Comparison of ENCODE assay signal across 10 cellular contexts in the genomic region with DNA sequence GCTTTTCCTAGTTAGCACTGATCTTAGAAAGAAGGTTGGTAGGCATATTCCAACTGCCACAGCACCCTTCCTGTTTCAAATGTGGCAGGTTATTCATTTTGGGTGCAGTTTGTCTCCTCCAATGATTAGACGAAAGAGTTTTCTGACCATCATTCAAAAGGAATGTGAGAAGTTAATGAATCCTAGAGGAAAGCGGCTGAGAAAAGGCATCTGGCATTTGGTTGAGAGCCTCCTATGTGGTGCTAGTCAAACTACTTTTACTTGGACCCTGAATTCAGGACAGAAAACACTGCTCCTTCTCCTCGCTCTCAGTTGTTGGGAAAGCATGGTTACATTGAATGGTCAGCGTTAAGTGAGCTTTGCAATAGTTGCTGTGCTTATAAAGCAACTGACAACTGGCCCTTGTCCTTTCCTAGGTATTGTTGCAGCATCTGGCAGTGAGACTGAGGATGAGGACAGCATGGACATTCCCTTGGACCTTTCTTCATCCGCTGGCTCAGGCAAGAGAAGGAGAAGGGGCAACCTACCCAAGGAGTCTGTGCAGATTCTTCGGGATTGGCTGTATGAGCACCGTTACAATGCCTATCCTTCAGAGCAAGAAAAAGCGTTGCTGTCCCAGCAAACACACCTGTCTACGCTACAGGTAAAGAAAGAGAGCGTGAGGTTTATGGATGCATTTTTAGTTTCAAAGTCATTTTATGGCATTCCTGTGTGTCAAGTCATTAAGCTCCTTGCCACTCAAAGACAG. TPM values are rescaled to one million over a fixed set of nuclear protein-coding genes. Genes with fewer than 3 reads are reported as not detected.
DNase-seq lines count a peak whose midpoint lies in the region; ATAC-seq and TF ChIP-seq lines count a peak whose summit lies in the region.
"Had no signal": no experiment of that assay in that cellular context is flagged by ENCODE, and none has a peak within 500 bp of the region (broad histone marks: within the 10 kb centered on the region; RNA-seq: fewer than 3 reads in every experiment).

No MANE protein-coding gene starts in this region.

- TF ChIP-seq CTCF in AG04450 (IDR thresholded peaks at IDR 0.05; ENCODE audit: low read depth, low read length) (no peak), endodermal cell (conservative IDR thresholded peaks at IDR 0.05) (no peak)

- peaks cover 59% of the 10 kb centered on the region for H3K4me1 Mint-ChIP-seq in endodermal cell

- CTCF ChIA-PET in AG04450 (lab: Charles Lee), result interaction anchor here (0.5 to 6.8 kb wide), 10 partner anchors 9 to 414 kb away, joined by 3 to 69 read pairs (median 10); no protein-coding TSS in a partner anchor

- H3K27me3 ChIP-seq in AG04450 (ENCODE audit: control insufficient read depth, insufficient read depth, low read length), result no peaks in the 10 kb centered on the region
- no peaks in the 10 kb centered on the region for H3K27me3 ChIP-seq in endodermal cell (ENCODE audit: control insufficient read depth, insufficient read depth, low read length, poor library complexity, severe bottlenecking)
- H3K27me3 ChIP-seq in muscle layer of colon (ENCODE audit: control insufficient read depth in 1 of 2, insufficient read depth in 2 of 2, low read length in 2 of 2), result no peaks in the 10 kb centered on the region
- no peaks in the 10 kb centered on the region for H3K27me3 ChIP-seq in right cardiac atrium (ENCODE audit: control insufficient read depth, insufficient read depth)

- H3K4me1 ChIP-seq in endodermal cell (ENCODE audit: control insufficient read depth, insufficient read depth, low read length) (peaks cover 17% of the 10 kb centered on the region), muscle layer of colon (ENCODE audit: insufficient read depth, low read length) (peaks cover 31% of the 10 kb centered on the region), right cardiac atrium (ENCODE audit: control insufficient read depth, insufficient read depth, low read length) (peaks cover 6% of the 10 kb centered on the region)

- DNase-seq in AG04450 (ENCODE audit: low read depth, low spot score) (no peak), LoVo (ENCODE audit: low spot score) (peak; percentile 58), endodermal cell (no peak), epidermal melanocyte (ENCODE audit: insufficient read length, low spot score) (no peak), DMS79 treated with DMSO at 0.1 percent for 48 hours (lab: John Stamatoyannopoulos, UW) (no peak), right cardiac atrium (no peak), AML-193 (lab: John Stamatoyannopoulos, UW) (no peak)
- DNase-seq: KG1, T-helper 1 cell had no signal

- POLR2A ChIA-PET in AG04450 (lab: Yijun Ruan, JAX), result no interaction called here

- H3K36me3 ChIP-seq in endodermal cell (ENCODE audit: control insufficient read depth, insufficient read depth, low read length) (peaks cover 68% of the 10 kb centered on the region), muscle layer of colon (ENCODE audit: insufficient read depth, low read length) (peaks cover 21% of the 10 kb centered on the region)

- peak overlapping the region; percentile 90 for H3K27ac Mint-ChIP-seq in endodermal cell

- H3K27me3 Mint-ChIP-seq in endodermal cell (ENCODE audit: insufficient read depth), result no peaks in the 10 kb centered on the region

- peak overlapping the region; percentile 53 for H3K4me3 ChIP-seq in AG04450 (ENCODE audit: low read depth, low read length)
- peak overlapping the region; percentile 100 for H3K4me3 ChIP-seq in endodermal cell (ENCODE audit: low read length)
- no peak overlapping the region for H3K4me3 ChIP-seq in muscle layer of colon (ENCODE audit: low read depth in 1 of 2, low read length in 2 of 2)
- no peak overlapping the region for H3K4me3 ChIP-seq in right cardiac atrium (ENCODE audit: low read length)

- H3K9me3 ChIP-seq in AG04450 (ENCODE audit: control insufficient read depth, insufficient read depth, low read length) (peaks cover 10% of the 10 kb centered on the region; the same call in 1 of the 2 replicates), endodermal cell (ENCODE audit: control insufficient read depth, low read length) (peaks cover 7% of the 10 kb centered on the region), muscle layer of colon (ENCODE audit: low read length) (no peaks in the 10 kb centered on the region), right cardiac atrium (ENCODE audit: control insufficient read depth, low read length) (no peaks in the 10 kb centered on the region)

- H3K4me3 Mint-ChIP-seq in endodermal cell, result peak overlapping the region; percentile 100

- H3K9ac ChIP-seq in endodermal cell (ENCODE audit: extremely low read depth, low read length, poor library complexity, severe bottlenecking), result peak overlapping the region; percentile 99
- peak overlapping the region; percentile 6 for H3K9ac ChIP-seq in muscle layer of colon (ENCODE audit: low read length)

- 83% methylated on average over 9 to 10 of the region's 10 CpGs for WGBS in endodermal cell (ENCODE audit: insufficient coverage in 1 of 2, insufficient read length in 1 of 2), 2 experiments
- 80% methylated on average over 10 of the region's 10 CpGs for WGBS in right cardiac atrium

- H3K27ac ChIP-seq in AG04450 (ENCODE audit: low read depth, low read length) (no peak overlapping the region), endodermal cell (ENCODE audit: low read depth, low read length) (peak overlapping the region; percentile 19), muscle layer of colon (ENCODE audit: low read depth, low read length) (peak overlapping the region; percentile 7), right cardiac atrium (ENCODE audit: low read length) (no peak overlapping the region)

- no peaks in the 10 kb centered on the region for H3K9me3 Mint-ChIP-seq in endodermal cell

- H3K36me3 Mint-ChIP-seq in endodermal cell (ENCODE audit: low read depth), result peaks cover 92% of the 10 kb centered on the region

- intact Hi-C loops in right cardiac atrium (cut with DNase I), result loop anchor here (5.0 to 10.0 kb wide), 4 partner anchors 131 to 209 kb away; no protein-coding TSS in a partner anchor

- ATAC-seq in right cardiac atrium, result no peak

RNA-seq across cellular contexts. Expression of a gene that starts 6.1 kb away (rescaled TPM):
- polyA plus RNA-seq in AG04450 (2011; rRNA removed) (60.6 and 61.1 TPM in 2 replicates), right cardiac atrium (12.1 TPM)
- polyA minus RNA-seq in AG04450 (2011; rRNA and poly(A)+ RNA removed), result 72.3 and 110 TPM in 2 replicates
- total RNA-seq in endodermal cell (100 to 1,000 TPM; 417 to 575 TPM), right cardiac atrium (10 to 100 TPM; 11.4 to 19.2 (median 12.8) TPM)
- 177 TPM for polyA plus RNA-seq in endodermal cell (2013, experiment 1 of 2)
- polyA plus RNA-seq in endodermal cell (2013, experiment 2 of 2), result 176 TPM

Comparison
In these comparisons a context has a peak if more than half of its experiments do, and no peak if none do; other contexts are left out.
1. H3K27ac ChIP-seq: peak in endodermal cell (single experiment) and muscle layer of colon (single experiment); none in AG04450 (single experiment) and right cardiac atrium (single experiment).
2. H3K4me3 ChIP-seq: peak in AG04450 (single experiment) and endodermal cell (single experiment); none in muscle layer of colon (0 of 2) and right cardiac atrium (single experiment).
3. RNA of a gene that starts 6.1 kb away (total RNA-seq): 417 to 575 TPM in endodermal cell; 11.4 to 19.2 TPM in right cardiac atrium; every median in the first group is over 10 times any median in the second.